17 cellular contexts compared by ENCODE assay signal in the genomic region with DNA sequence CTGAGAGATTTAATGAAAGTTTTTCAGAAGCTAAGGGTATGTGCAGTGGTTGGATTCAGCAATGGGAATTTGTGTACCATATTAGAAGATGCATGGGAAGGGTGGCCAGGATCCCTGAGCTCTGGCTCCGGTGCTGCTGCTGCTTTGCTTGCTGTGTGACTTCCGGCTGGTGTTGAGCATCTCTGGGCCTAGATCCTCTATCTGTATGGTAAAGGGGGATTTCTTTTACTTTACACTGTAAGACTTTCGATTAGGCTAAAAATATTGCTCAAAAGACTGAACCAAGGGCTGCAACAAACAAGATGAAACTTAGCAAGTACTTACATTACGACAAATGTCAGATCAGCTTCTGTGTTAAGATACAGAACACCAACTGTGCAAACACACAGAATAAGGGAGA.
"Had no signal": no experiment of that assay in that cellular context is flagged by ENCODE, and none has a peak within 500 bp of the region (broad histone marks: within the 10 kb centered on the region; RNA-seq: fewer than 3 reads in every experiment).

No MANE protein-coding gene starts in this region.

- H3K9me3 Mint-ChIP-seq: activated CD4-positive, alpha-beta memory T cell treated with anti-CD3 and anti-CD28 coated beads for 36 hours; activated naive CD8-positive, alpha-beta T cell treated with anti-CD3 and anti-CD28 coated beads for 36 hours; activated T-helper 1 cell treated with anti-CD3 and anti-CD28 coated beads, Interleukin-12 subunit alpha, Interleukin-12 subunit beta, Interleukin-2, Interleukin-4 antibody, amounts not matched to agents 30 ng/mL and 10 ng/mL and 1 ng/mL, durations not matched to agents 14 hours and 24 hours and 36 hours; effector memory CD8-positive, alpha-beta T cell; naive thymus-derived CD8-positive, alpha-beta T cell; WTC11 had no signal

- DNase-seq: activated CD4-positive, alpha-beta memory T cell treated with anti-CD3 and anti-CD28 coated beads for 36 hours; activated CD4-positive, alpha-beta T cell treated with anti-CD3 and anti-CD28 coated beads for 4 hours; activated naive CD8-positive, alpha-beta T cell treated with anti-CD3 and anti-CD28 coated beads for 36 hours; activated T-cell treated with anti-CD3 and anti-CD28 coated beads for 4 hours; amniotic stem cell; effector memory CD8-positive, alpha-beta T cell; esophagus squamous epithelium; left ventricle myocardium superior; mucosa of descending colon; naive thymus-derived CD8-positive, alpha-beta T cell; ovary; sigmoid colon; stimulated activated CD4-positive, alpha-beta T cell treated with anti-CD3 and anti-CD28 coated beads, Interleukin-4, amount 100 ng/mL, for 4 hours; stimulated activated naive CD4-positive, alpha-beta T cell treated with Interleukin-2 at 50 U/mL for 16 hours; thyroid gland had no signal

- H3K4me1 Mint-ChIP-seq: WTC11 had no signal

- H3K4me3 ChIP-seq: esophagus squamous epithelium, mucosa of descending colon, ovary, sigmoid colon, thyroid gland had no signal

- H3K4me1 ChIP-seq: sigmoid colon, thyroid gland had no signal

- H3K36me3 ChIP-seq: ovary had no signal

- H3K9me3 ChIP-seq: esophagus squamous epithelium, mucosa of descending colon, ovary, sigmoid colon, thyroid gland had no signal

- ATAC-seq: effector memory CD8-positive, alpha-beta T cell; left ventricle myocardium superior; mucosa of descending colon; naive thymus-derived CD8-positive, alpha-beta T cell; WTC11 had no signal

- H3K27me3 Mint-ChIP-seq: activated CD4-positive, alpha-beta memory T cell treated with anti-CD3 and anti-CD28 coated beads for 36 hours; activated naive CD8-positive, alpha-beta T cell treated with anti-CD3 and anti-CD28 coated beads for 36 hours; effector memory CD8-positive, alpha-beta T cell; naive thymus-derived CD8-positive, alpha-beta T cell had no signal

- H3K27ac ChIP-seq: ovary, sigmoid colon, thyroid gland had no signal

- H3K4me3 Mint-ChIP-seq: activated CD4-positive, alpha-beta memory T cell treated with anti-CD3 and anti-CD28 coated beads for 36 hours; activated naive CD8-positive, alpha-beta T cell treated with anti-CD3 and anti-CD28 coated beads for 36 hours; activated T-helper 1 cell treated with anti-CD3 and anti-CD28 coated beads, Interleukin-12 subunit alpha, Interleukin-12 subunit beta, Interleukin-2, Interleukin-4 antibody, amounts not matched to agents 30 ng/mL and 10 ng/mL and 1 ng/mL, durations not matched to agents 14 hours and 24 hours and 36 hours; effector memory CD8-positive, alpha-beta T cell; naive thymus-derived CD8-positive, alpha-beta T cell; WTC11 had no signal

- H3K27ac Mint-ChIP-seq: activated CD4-positive, alpha-beta memory T cell treated with anti-CD3 and anti-CD28 coated beads for 36 hours; activated naive CD8-positive, alpha-beta T cell treated with anti-CD3 and anti-CD28 coated beads for 36 hours; activated T-helper 1 cell treated with anti-CD3 and anti-CD28 coated beads, Interleukin-12 subunit alpha, Interleukin-12 subunit beta, Interleukin-2, Interleukin-4 antibody, amounts not matched to agents 30 ng/mL and 10 ng/mL and 1 ng/mL, durations not matched to agents 14 hours and 24 hours and 36 hours; WTC11 had no signal

- H3K27me3 ChIP-seq: esophagus squamous epithelium, ovary, sigmoid colon, thyroid gland had no signal

- H3K36me3 Mint-ChIP-seq: WTC11 had no signal
